Comparison of ENCODE assay signal across 2 cellular contexts in genomic region chr1:20587639-20588017, GRCh38.
TF ChIP-seq lines count a peak whose summit lies in the region.

No MANE protein-coding gene starts in this region.

TF ChIP-seq in A549, 52 proteins besides CTCF, POLR2A, EP300 and RAD21:
- TF ChIP-seq KDM1A (IDR thresholded peaks at IDR 0.05; ENCODE audit: low read depth) (peak; percentile 80; the same call in 1 of the 2 replicates), POLR2AphosphoS2 (conservative IDR thresholded peaks at IDR 0.05; ENCODE audit: low read length) (no peak), SMC3 (IDR thresholded peaks at IDR 0.05) (no peak), USF2 (IDR thresholded peaks at IDR 0.05) (no peak), RARB (CRISPR knock-in tag; IDR thresholded peaks at IDR 0.05) (no peak), MAZ (IDR thresholded peaks at IDR 0.05; ENCODE audit: borderline replicate concordance, low read depth, low read length) (no peak), ESRRA (IDR thresholded peaks at IDR 0.05; ENCODE audit: borderline replicate concordance, low read length) (peak; percentile 54; the same call in 1 of the 2 replicates), HDAC2 (IDR thresholded peaks at IDR 0.05) (no peak), CHD2 (IDR thresholded peaks at IDR 0.05; ENCODE audit: low read length, partially characterized antibody) (no peak), KDM5A (IDR thresholded peaks at IDR 0.05) (no peak), CHD4 (IDR thresholded peaks at IDR 0.05; ENCODE audit: borderline replicate concordance) (no peak), MYC (IDR thresholded peaks at IDR 0.05; ENCODE audit: borderline replicate concordance, low read length) (no peak), EHMT2 (IDR thresholded peaks at IDR 0.05; ENCODE audit: low read depth) (no peak), PHF8 (IDR thresholded peaks at IDR 0.05; ENCODE audit: borderline replicate concordance, low read depth) (no peak), NR3C1 (IDR thresholded peaks at IDR 0.05) (no peak)

TF ChIP-seq in IMR-90, 13 proteins besides CTCF, POLR2A, EP300 and RAD21 (continued from another document):
- TF ChIP-seq MAFK (IDR thresholded peaks at IDR 0.05; ENCODE audit: low read depth, low read length) (no peak), RFX5 (IDR thresholded peaks at IDR 0.05; ENCODE audit: low read depth, low read length) (no peak), CEBPB (IDR thresholded peaks at IDR 0.05; ENCODE audit: low read depth, low read length) (no peak)
